18 cellular contexts compared by ENCODE assay signal in the genomic region with DNA sequence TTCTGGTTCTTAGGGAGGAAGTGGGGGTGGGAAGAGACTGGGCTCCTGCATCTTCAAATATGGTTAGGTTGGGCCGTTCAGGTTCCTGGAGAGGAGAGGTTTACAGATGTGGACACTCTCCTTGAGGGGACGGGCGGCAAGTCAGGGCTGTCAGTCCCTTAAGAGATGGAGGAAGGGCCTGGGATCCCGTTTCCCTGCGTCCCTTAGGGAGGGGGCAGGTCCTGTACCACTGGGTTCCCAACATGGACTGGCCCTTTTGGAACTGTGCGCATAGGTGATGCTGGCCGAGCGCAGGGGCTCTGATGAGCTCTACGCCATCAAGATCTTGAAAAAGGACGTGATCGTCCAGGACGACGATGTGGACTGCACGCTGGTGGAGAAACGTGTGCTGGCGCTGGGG. TPM values are rescaled to one million over a fixed set of nuclear protein-coding genes. Genes with fewer than 3 reads are reported as not detected.
DNase-seq lines count a peak whose midpoint lies in the region; ATAC-seq, FAIRE-seq and TF ChIP-seq lines count a peak whose summit lies in the region.
"Had no signal": no experiment of that assay in that cellular context is flagged by ENCODE, and none has a peak within 500 bp of the region (broad histone marks: within the 10 kb centered on the region; RNA-seq: fewer than 3 reads in every experiment).

No MANE protein-coding gene starts in this region.

- H3K9me3 ChIP-seq in Panc1 (ENCODE audit: control insufficient read depth, insufficient read depth, low read depth, low read length) = no peaks in the 10 kb centered on the region
- H3K9me3 ChIP-seq in osteoblast (ENCODE audit: low read depth, low read length) = no peaks in the 10 kb centered on the region
- H3K9me3 ChIP-seq: BLaER1, HAP-1 had no signal

- H3K36me3 ChIP-seq in H7 (replicated peaks; ENCODE audit: control insufficient read depth, insufficient read depth, low read length) (peaks cover 2% of the 10 kb centered on the region), Panc1 (ENCODE audit: control insufficient read depth, insufficient read depth, low read length) (no peaks in the 10 kb centered on the region), osteoblast (ENCODE audit: insufficient read depth, low read length) (no peaks in the 10 kb centered on the region)
- H3K36me3 ChIP-seq: BLaER1, HAP-1 had no signal

- H3K4me2 ChIP-seq in osteoblast (ENCODE audit: insufficient read depth, low read length) = no peak overlapping the region

- ATAC-seq in Panc1 = peak; percentile 42

- no peak overlapping the region for H3K27ac ChIP-seq in Panc1 (ENCODE audit: low read length)
- H3K27ac ChIP-seq in osteoblast (ENCODE audit: low read depth, low read length) = no peak overlapping the region
- H3K27ac ChIP-seq: BLaER1, HL-60 had no signal

- H3K4me1 ChIP-seq in Panc1 (ENCODE audit: control insufficient read depth, insufficient read depth, low read length) = peaks cover 12% of the 10 kb centered on the region
- H3K4me1 ChIP-seq in osteoblast (ENCODE audit: insufficient read depth, low read length) = no peaks in the 10 kb centered on the region
- H3K4me1 ChIP-seq: HAP-1 had no signal

- BruUV-seq in Panc1 (replicated peaks; lab: Mats Ljungman, UMichigan) = no TSS peak

- TF ChIP-seq CTCF in Panc1 (IDR thresholded peaks at IDR 0.05) = no peak
- no peak for TF ChIP-seq CTCF in osteoblast (IDR thresholded peaks at IDR 0.05; ENCODE audit: extremely low read depth, low read depth, low read length)

- H4K20me1 ChIP-seq in osteoblast (ENCODE audit: insufficient read depth, low read length) = no peaks in the 10 kb centered on the region

- CTCF ChIA-PET in Panc1 (lab: Charles Lee) = no interaction called here

- intact Hi-C loops in Panc1 (cut with micrococcal nuclease; ENCODE audit: unreplicated experiment) = no loop called here

- FAIRE-seq in RCC 7860 (lab: Jason Lieb, UNC) = no peak

- H3K79me2 ChIP-seq in osteoblast (ENCODE audit: insufficient read depth, low read length) = no peaks in the 10 kb centered on the region

- H2AFZ ChIP-seq in osteoblast (ENCODE audit: low read length) = no peak overlapping the region

- DNase-seq in H7 (no peak), Panc1 (ENCODE audit: low read depth, low spot score) (no peak), osteoblast (ENCODE audit: insufficient read length, low spot score, missing footprints) (peak; percentile 27), AG08396 (ENCODE audit: low spot score) (no peak), RCC 7860 (ENCODE audit: low spot score) (no peak), DMS153 (lab: John Stamatoyannopoulos, UW) (no peak)
- DNase-seq: Kasumi-1, NCI-H1105 treated with DMSO at 0.1 percent for 48 hours, NCI-H187 treated with DMSO at 0.1 percent for 48 hours, NCI-H2171, NCI-H510A, SW 1271 had no signal

- in situ Hi-C loops in Panc1 (cut with HindIII; ENCODE audit: low pct_unique_long_range_greater_than_20kb, low sequenced_read_pairs) = no loop called here

- H3K4me3 ChIP-seq in H7 (ENCODE audit: insufficient read depth, low read depth, low read length) = peak overlapping the region; percentile 54
- H3K4me3 ChIP-seq in Panc1 (ENCODE audit: low read depth in 2 of 2, low read length in 2 of 2) = peak overlapping the region in 1 of 2 experiments; percentile 42; a peak in 2 of 4 replicates
- peak overlapping the region; percentile 47 for H3K4me3 ChIP-seq in iPS-11a (ENCODE audit: low read depth, low read length)
- H3K4me3 ChIP-seq in osteoblast (ENCODE audit: insufficient read depth, low read length) = no peak overlapping the region
- H3K4me3 ChIP-seq: BLaER1, HAP-1 had no signal

- H3K27me3 ChIP-seq in H7 (ENCODE audit: control insufficient read depth, insufficient read depth, low read length) (peaks cover 10% of the 10 kb centered on the region), Panc1 (ENCODE audit: control insufficient read depth, insufficient read depth, low read length) (no peaks in the 10 kb centered on the region), osteoblast (ENCODE audit: insufficient read depth, low read length) (peaks cover 4% of the 10 kb centered on the region)

- POLR2A ChIA-PET in Panc1 (lab: Charles Lee) = no interaction called here

RNA-seq across cellular contexts. Expression of gene CACNG7, which starts 10.9 kb away (rescaled TPM):
- 3.8 and 4.5 TPM in 2 replicates for total RNA-seq in H7 (2014; rRNA removed; shearing (Covaris generic))
- 7.7 TPM for total RNA-seq in Panc1 (2021; ENCODE audit: unreplicated experiment)
- 50.5 TPM for polyA plus RNA-seq in Panc1 (2012; ENCODE audit: insufficient read length)
- not detected in 2 replicates for total RNA-seq in osteoblast
- total RNA-seq: RPMI7951 had no signal

RNA-seq across cellular contexts. Expression of gene PRKCG, which starts 16.2 kb away (rescaled TPM):
- 1.1 and 1.7 TPM in 2 replicates for total RNA-seq in H7 (2014; rRNA removed; shearing (Covaris generic))
- total RNA-seq in Panc1 (2021; ENCODE audit: unreplicated experiment) (2.5 TPM), osteoblast (under 0.01 TPM in 1 of 2 replicates, not detected in the other)
- polyA plus RNA-seq in Panc1 (2012; ENCODE audit: insufficient read length) = 4.2 TPM
- total RNA-seq: Daoy, RPMI7951 had no signal

RNA-seq across cellular contexts. Expression of gene MYADM, which starts 30.5 kb away (rescaled TPM):
- 37.5 and 44.9 TPM in 2 replicates for total RNA-seq in H7 (2014; rRNA removed; shearing (Covaris generic))
- 469 TPM for total RNA-seq in Panc1 (2021; ENCODE audit: unreplicated experiment)
- polyA plus RNA-seq in Panc1 (2012; ENCODE audit: insufficient read length) = 387 TPM
- 16.2 and 17.4 TPM in 2 replicates for total RNA-seq in osteoblast

Comparison
In these comparisons a context has a peak if more than half of its experiments do, and no peak if none do; other contexts are left out.
1. RNA of gene MYADM, which starts 30.5 kb away (total RNA-seq): 469 TPM in Panc1 (single experiment); 37.5 to 44.9 TPM in H7 and 16.2 to 17.4 TPM in osteoblast; every median in the first group is over 10 times any median in the second.